Comparison of ENCODE assay signal across 7 cellular contexts in the genomic region with DNA sequence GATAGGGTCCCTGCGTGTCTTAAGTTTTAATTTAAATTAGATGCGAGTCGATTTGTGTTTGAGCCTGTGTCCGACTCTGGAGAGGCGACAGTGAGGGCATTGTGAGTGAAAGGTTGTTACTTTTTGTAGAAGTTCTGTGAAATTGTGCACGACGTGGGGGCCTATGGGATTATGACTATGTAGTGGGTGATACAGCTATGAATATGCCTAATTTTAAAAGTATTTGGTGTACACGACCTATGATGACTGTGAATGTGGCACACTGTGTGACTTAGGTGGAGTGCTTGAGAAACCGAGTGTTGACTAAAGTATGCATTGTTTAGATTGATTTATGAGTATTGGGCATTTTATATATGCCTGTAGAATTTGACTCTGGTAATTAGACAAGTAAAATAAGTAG. TPM values are rescaled to one million over a fixed set of nuclear protein-coding genes. Genes with fewer than 3 reads are reported as not detected.
DNase-seq lines count a peak whose midpoint lies in the region; ATAC-seq and TF ChIP-seq lines count a peak whose summit lies in the region.

No MANE protein-coding gene starts in this region.

- H3K27ac Mint-ChIP-seq in GM23338 = peak overlapping the region; percentile 97

- H3K4me3 ChIP-seq in GM23338 (peak overlapping the region; percentile 97), WERI-Rb-1 (ENCODE audit: low read depth, low read length) (peak overlapping the region; percentile 99), smooth muscle cell (peak overlapping the region; percentile 86)

- peaks cover 13% of the 10 kb centered on the region for H3K27me3 Mint-ChIP-seq in GM23338 (ENCODE audit: insufficient read depth, low read depth, poor library complexity)

- peaks cover 59% of the 10 kb centered on the region for H3K36me3 Mint-ChIP-seq in GM23338 (ENCODE audit: low read depth)

- H3K27ac ChIP-seq in GM23338 (ENCODE audit: low read depth) (peak overlapping the region; percentile 78), WERI-Rb-1 (peak overlapping the region; percentile 85), smooth muscle cell (ENCODE audit: low read depth) (peak overlapping the region; percentile 47)

- H3K4me1 ChIP-seq in GM23338 (ENCODE audit: insufficient read depth) (peaks cover 8% of the 10 kb centered on the region; the same call in 1 of the 2 replicates), smooth muscle cell (ENCODE audit: low read depth) (peaks cover 7% of the 10 kb centered on the region)

- no peak for ATAC-seq in GM23338

- peaks cover 47% of the 10 kb centered on the region for H3K9me3 Mint-ChIP-seq in GM23338

- 13% methylated on average over 9 of the region's 9 CpGs for WGBS in smooth muscle cell (ENCODE audit: low lambda C conversion rate)

- H3F3A ChIP-seq in GM23338 (replicated peaks; ENCODE audit: low read depth) (no peaks in the 10 kb centered on the region; the same call in 1 of the 2 replicates), smooth muscle cell (ENCODE audit: low read depth) (peaks cover 7% of the 10 kb centered on the region)

- H3K9me2 ChIP-seq in GM23338 (ENCODE audit: insufficient read depth) = peaks cover 9% of the 10 kb centered on the region; the same call in 1 of the 2 replicates

- H2AFZ ChIP-seq in GM23338 (peak overlapping the region; percentile 88; the same call in 1 of the 2 replicates), smooth muscle cell (ENCODE audit: low read depth) (peak overlapping the region; percentile 94)

- TF ChIP-seq CTCF in GM23338 (conservative IDR thresholded peaks at IDR 0.05; ENCODE audit: low read depth in 2 of 2) (no peak), WERI-Rb-1 (IDR thresholded peaks at IDR 0.05; ENCODE audit: low read depth, low read length) (no peak), smooth muscle cell (IDR thresholded peaks at IDR 0.05; ENCODE audit: borderline replicate concordance, insufficient read depth, poor library complexity, severe bottlenecking) (no peak)

- peaks cover 12% of the 10 kb centered on the region for H3K4me1 Mint-ChIP-seq in GM23338

- peak overlapping the region; percentile 94 for H3K4me3 Mint-ChIP-seq in GM23338

- H3K9me3 ChIP-seq in WERI-Rb-1 (ENCODE audit: severe bottlenecking) (no peaks in the 10 kb centered on the region), smooth muscle cell (replicated peaks; ENCODE audit: low read depth) (no peaks in the 10 kb centered on the region)

- peak overlapping the region; percentile 97 for H3K4me2 ChIP-seq in GM23338
- H3K4me2 ChIP-seq in smooth muscle cell = peak overlapping the region; percentile 87

- H4K20me1 ChIP-seq in GM23338 (replicated peaks; ENCODE audit: insufficient read depth) (peaks cover 17% of the 10 kb centered on the region; the same call in 1 of the 2 replicates), smooth muscle cell (ENCODE audit: low read depth) (no peaks in the 10 kb centered on the region)

- H3K9ac ChIP-seq in smooth muscle cell (ENCODE audit: low read depth) = peak overlapping the region; percentile 80

- H3K36me3 ChIP-seq in GM23338 (ENCODE audit: insufficient read depth) = peaks cover 31% of the 10 kb centered on the region
- peaks cover 39% of the 10 kb centered on the region for H3K36me3 ChIP-seq in WERI-Rb-1
- peaks cover 40% of the 10 kb centered on the region for H3K36me3 ChIP-seq in smooth muscle cell (ENCODE audit: low read depth)

- H3K79me2 ChIP-seq in GM23338 (replicated peaks; ENCODE audit: insufficient read depth) (peaks cover 55% of the 10 kb centered on the region), smooth muscle cell (ENCODE audit: low read depth) (peaks cover 37% of the 10 kb centered on the region)

- no peak for DNase-seq in GM23338 (ENCODE audit: low spot score)
- no peak for DNase-seq in WERI-Rb-1
- peak; percentile 6 for DNase-seq in hepatic stellate cell (ENCODE audit: low spot score)
- no peak for DNase-seq in smooth muscle cell (lab: John Stamatoyannopoulos, UW; ENCODE audit: unreplicated experiment)
- DNase-seq in stimulated activated naive CD4-positive, alpha-beta T cell treated with Interleukin-2 at 50 U/mL for 16 hours (lab: John Stamatoyannopoulos, UW) = no peak
- no peak for DNase-seq in retina
- DNase-seq in medulla oblongata (ENCODE audit: extremely low spot score) = no peak

- H3K27me3 ChIP-seq in GM23338 (ENCODE audit: insufficient read depth) (no peaks in the 10 kb centered on the region), WERI-Rb-1 (ENCODE audit: insufficient read depth, low read depth, severe bottlenecking) (no peaks in the 10 kb centered on the region), smooth muscle cell (ENCODE audit: low read depth) (no peaks in the 10 kb centered on the region)

TF ChIP-seq in GM23338, 12 proteins besides CTCF, POLR2A, EP300 and RAD21 (continues in another document):
- TF ChIP-seq JUNB (IDR thresholded peaks at IDR 0.05; ENCODE audit: unreplicated experiment) (no peak), ZNF114 (CRISPR knock-in tag; IDR thresholded peaks at IDR 0.05) (no peak), CREB1 (CRISPR knock-in tag; IDR thresholded peaks at IDR 0.05; ENCODE audit: low read depth) (no peak), EZH2 (IDR thresholded peaks at IDR 0.05; ENCODE audit: low read depth, unreplicated experiment) (no peak), STAT1 (IDR thresholded peaks at IDR 0.05; ENCODE audit: unreplicated experiment) (no peak), POLR2AphosphoS5 (IDR thresholded peaks at IDR 0.05; ENCODE audit: low read depth) (no peak)
- TF ChIP-seq, protein P1, sequence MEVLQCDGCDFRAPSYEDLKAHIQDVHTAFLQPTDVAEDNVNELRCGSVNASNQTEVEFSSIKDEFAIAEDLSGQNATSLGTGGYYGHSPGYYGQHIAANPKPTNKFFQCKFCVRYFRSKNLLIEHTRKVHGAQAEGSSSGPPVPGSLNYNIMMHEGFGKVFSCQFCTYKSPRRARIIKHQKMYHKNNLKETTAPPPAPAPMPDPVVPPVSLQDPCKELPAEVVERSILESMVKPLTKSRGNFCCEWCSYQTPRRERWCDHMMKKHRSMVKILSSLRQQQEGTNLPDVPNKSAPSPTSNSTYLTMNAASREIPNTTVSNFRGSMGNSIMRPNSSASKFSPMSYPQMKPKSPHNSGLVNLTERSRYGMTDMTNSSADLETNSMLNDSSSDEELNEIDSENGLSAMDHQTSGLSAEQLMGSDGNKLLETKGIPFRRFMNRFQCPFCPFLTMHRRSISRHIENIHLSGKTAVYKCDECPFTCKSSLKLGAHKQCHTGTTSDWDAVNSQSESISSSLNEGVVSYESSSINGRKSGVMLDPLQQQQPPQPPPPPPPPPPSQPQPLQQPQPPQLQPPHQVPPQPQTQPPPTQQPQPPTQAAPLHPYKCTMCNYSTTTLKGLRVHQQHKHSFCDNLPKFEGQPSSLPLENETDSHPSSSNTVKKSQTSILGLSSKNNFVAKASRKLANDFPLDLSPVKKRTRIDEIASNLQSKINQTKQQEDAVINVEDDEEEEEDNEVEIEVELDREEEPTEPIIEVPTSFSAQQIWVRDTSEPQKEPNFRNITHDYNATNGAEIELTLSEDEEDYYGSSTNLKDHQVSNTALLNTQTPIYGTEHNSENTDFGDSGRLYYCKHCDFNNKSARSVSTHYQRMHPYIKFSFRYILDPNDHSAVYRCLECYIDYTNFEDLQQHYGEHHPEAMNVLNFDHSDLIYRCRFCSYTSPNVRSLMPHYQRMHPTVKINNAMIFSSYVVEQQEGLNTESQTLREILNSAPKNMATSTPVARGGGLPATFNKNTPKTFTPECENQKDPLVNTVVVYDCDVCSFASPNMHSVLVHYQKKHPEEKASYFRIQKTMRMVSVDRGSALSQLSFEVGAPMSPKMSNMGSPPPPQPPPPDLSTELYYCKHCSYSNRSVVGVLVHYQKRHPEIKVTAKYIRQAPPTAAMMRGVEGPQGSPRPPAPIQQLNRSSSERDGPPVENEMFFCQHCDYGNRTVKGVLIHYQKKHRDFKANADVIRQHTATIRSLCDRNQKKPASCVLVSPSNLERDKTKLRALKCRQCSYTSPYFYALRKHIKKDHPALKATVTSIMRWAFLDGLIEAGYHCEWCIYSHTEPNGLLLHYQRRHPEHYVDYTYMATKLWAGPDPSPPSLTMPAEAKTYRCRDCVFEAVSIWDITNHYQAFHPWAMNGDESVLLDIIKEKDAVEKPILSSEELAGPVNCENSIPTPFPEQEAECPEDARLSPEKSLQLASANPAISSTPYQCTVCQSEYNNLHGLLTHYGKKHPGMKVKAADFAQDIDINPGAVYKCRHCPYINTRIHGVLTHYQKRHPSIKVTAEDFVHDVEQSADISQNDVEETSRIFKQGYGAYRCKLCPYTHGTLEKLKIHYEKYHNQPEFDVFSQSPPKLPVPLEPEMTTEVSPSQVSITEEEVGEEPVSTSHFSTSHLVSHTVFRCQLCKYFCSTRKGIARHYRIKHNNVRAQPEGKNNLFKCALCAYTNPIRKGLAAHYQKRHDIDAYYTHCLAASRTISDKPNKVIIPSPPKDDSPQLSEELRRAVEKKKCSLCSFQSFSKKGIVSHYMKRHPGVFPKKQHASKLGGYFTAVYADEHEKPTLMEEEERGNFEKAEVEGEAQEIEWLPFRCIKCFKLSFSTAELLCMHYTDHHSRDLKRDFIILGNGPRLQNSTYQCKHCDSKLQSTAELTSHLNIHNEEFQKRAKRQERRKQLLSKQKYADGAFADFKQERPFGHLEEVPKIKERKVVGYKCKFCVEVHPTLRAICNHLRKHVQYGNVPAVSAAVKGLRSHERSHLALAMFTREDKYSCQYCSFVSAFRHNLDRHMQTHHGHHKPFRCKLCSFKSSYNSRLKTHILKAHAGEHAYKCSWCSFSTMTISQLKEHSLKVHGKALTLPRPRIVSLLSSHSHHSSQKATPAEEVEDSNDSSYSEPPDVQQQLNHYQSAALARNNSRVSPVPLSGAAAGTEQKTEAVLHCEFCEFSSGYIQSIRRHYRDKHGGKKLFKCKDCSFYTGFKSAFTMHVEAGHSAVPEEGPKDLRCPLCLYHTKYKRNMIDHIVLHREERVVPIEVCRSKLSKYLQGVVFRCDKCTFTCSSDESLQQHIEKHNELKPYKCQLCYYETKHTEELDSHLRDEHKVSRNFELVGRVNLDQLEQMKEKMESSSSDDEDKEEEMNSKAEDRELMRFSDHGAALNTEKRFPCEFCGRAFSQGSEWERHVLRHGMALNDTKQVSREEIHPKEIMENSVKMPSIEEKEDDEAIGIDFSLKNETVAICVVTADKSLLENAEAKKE (CRISPR knock-in tag; IDR thresholded peaks at IDR 0.05) = no peak

RNA-seq across cellular contexts. Expression of a gene that starts 0.6 kb away (rescaled TPM):
- 15.6 and 15.8 TPM in 2 replicates for total RNA-seq in GM23338 (2014; rRNA removed; shearing (Covaris generic))
- polyA plus RNA-seq in GM23338 (2016; fragmentation: Nextera tagmentation; extraction: Ambion mirVana) (17.3 and 17.6 TPM in 2 replicates), smooth muscle cell (5.3 and 10.1 TPM in 2 replicates)
- 8.0 and 11.3 TPM in 2 replicates for total RNA-seq in smooth muscle cell

RNA-seq across cellular contexts. Expression of a gene that starts 21.4 kb away (rescaled TPM):
- 6.9 and 9.1 TPM in 2 replicates for total RNA-seq in GM23338 (2014; rRNA removed; shearing (Covaris generic))
- polyA plus RNA-seq in GM23338 (2016; fragmentation: Nextera tagmentation; extraction: Ambion mirVana) (3.0 and 3.1 TPM in 2 replicates), smooth muscle cell (2.6 and 5.1 TPM in 2 replicates)
- total RNA-seq in smooth muscle cell = 9.8 and 11.5 TPM in 2 replicates
